ENCODE assay signal across 23 cellular contexts in genomic region chr5:14853685-14854084, GRCh38.
"Had no signal": no experiment of that assay in that cellular context is flagged by ENCODE, and none has a peak within 500 bp of the region (broad histone marks: within the 10 kb centered on the region; RNA-seq: fewer than 3 reads in every experiment).

No MANE protein-coding gene starts in this region.

- DNase-seq: activated CD4-positive, alpha-beta T cell treated with anti-CD3 and anti-CD28 coated beads for 36 hours; activated CD4-positive, CD25-positive, alpha-beta regulatory T cell; activated CD8-positive, alpha-beta memory T cell treated with anti-CD3 and anti-CD28 coated beads, Interleukin-2, amount 10 ng/mL, durations not matched to agents 7 days and 5 days; activated CD8-positive, alpha-beta T cell treated with anti-CD3 and anti-CD28 coated beads, Interleukin-2, amount 10 ng/mL, durations not matched to agents 7 days and 5 days; activated naive CD8-positive, alpha-beta T cell treated with anti-CD3 and anti-CD28 coated beads, Interleukin-2, amount 50 U/mL, for 24 hours; activated T-cell treated with anti-CD3 and anti-CD28 coated beads, Interleukin-2, amount 50 U/mL, for 48 hours; anterior cingulate cortex; endodermal cell; foreskin keratinocyte; heart right ventricle; naive thymus-derived CD8-positive, alpha-beta T cell; nucleus accumbens; pancreas; stimulated activated CD4-positive, alpha-beta T cell treated with anti-CD3 and anti-CD28 coated beads, Interleukin-1b, Interleukin-23, amount 100 ng/mL, for 48 hours; stimulated activated CD4-positive, alpha-beta T cell treated with anti-CD3 and anti-CD28 coated beads, Interleukin-4, amount 100 ng/mL, for 4 hours; stimulated activated CD8-positive, alpha-beta memory T cell treated with anti-CD3 and anti-CD28 coated beads, Interleukin-4, amount 100 ng/mL, for 48 hours; stomach; tibial artery; upper lobe of right lung had no signal

- H3K9me3 ChIP-seq: esophagus muscularis mucosa, heart right ventricle, pancreas, prostate gland, stomach, tibial artery, upper lobe of right lung had no signal

- ATAC-seq: activated CD4-positive, alpha-beta T cell treated with anti-CD3 and anti-CD28 coated beads for 36 hours; activated CD8-positive, alpha-beta memory T cell treated with anti-CD3 and anti-CD28 coated beads, Interleukin-2, amount 10 ng/mL, durations not matched to agents 7 days and 5 days; activated CD8-positive, alpha-beta T cell treated with anti-CD3 and anti-CD28 coated beads, Interleukin-2, amount 10 ng/mL, durations not matched to agents 7 days and 5 days; activated naive CD8-positive, alpha-beta T cell treated with anti-CD3 and anti-CD28 coated beads, Interleukin-2, amount 50 U/mL, for 24 hours; foreskin keratinocyte; naive thymus-derived CD8-positive, alpha-beta T cell; pancreas; stimulated activated memory B cell treated with anti-CD40 and anti-IgM and Interleukin-4, amounts not matched to agents 10 μg/mL and 1 μg/mL and 100 μg/mL, for 72 hours; upper lobe of right lung had no signal

- H3K27me3 ChIP-seq: esophagus muscularis mucosa, foreskin keratinocyte, heart right ventricle, pancreas, stomach, tibial artery, upper lobe of right lung had no signal

- H3K4me2 ChIP-seq: smooth muscle cell had no signal

- H3K4me3 ChIP-seq: esophagus muscularis mucosa, heart right ventricle, pancreas, prostate gland, smooth muscle cell, stomach, tibial artery, upper lobe of right lung had no signal

- H3K36me3 ChIP-seq: pancreas, prostate gland, upper lobe of right lung had no signal

- H3K4me1 ChIP-seq: pancreas, upper lobe of right lung had no signal

- H3K27ac ChIP-seq: esophagus muscularis mucosa, foreskin keratinocyte, pancreas, prostate gland, stomach, tibial artery, upper lobe of right lung had no signal
